ENCODE assay signal across 20 cellular contexts in the genomic region with DNA sequence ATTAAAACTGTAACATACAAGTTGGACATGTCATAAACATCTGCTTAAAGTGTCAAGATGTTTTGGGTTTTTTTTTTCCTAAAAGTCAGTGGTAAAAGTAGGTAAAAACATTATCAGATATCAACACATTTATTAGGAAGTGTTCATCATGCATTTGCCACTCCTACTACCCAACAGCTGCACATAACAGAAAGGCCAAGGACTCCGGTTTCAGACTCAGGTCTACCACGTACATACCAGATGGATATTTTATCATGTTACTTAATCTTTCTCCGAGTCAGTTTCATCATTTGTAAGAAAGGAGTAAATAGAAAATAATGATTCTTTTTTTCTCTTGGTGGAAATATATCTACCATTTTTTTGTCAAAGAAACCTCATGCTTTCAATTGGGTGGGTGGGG.
"Had no signal": no experiment of that assay in that cellular context is flagged by ENCODE, and none has a peak within 500 bp of the region (broad histone marks: within the 10 kb centered on the region; RNA-seq: fewer than 3 reads in every experiment).

No MANE protein-coding gene starts in this region.

- H3K4me1 Mint-ChIP-seq: endodermal cell had no signal

- H3K27me3 Mint-ChIP-seq: stimulated activated memory B cell treated with anti-CD40 and anti-IgM and Interleukin-4, amounts not matched to agents 10 μg/mL and 1 μg/mL and 100 μg/mL, for 72 hours; T-helper 17 cell had no signal

- H3K27ac Mint-ChIP-seq: endodermal cell; stimulated activated memory B cell treated with anti-CD40 and anti-IgM and Interleukin-4, amounts not matched to agents 10 μg/mL and 1 μg/mL and 100 μg/mL, for 72 hours; T-helper 17 cell had no signal

- ATAC-seq: gastroesophageal sphincter; left cardiac atrium; right lobe of liver; stimulated activated memory B cell treated with anti-CD40 and anti-IgM and Interleukin-4, amounts not matched to agents 10 μg/mL and 1 μg/mL and 100 μg/mL, for 72 hours; T-helper 17 cell had no signal

- H3K4me3 Mint-ChIP-seq: endodermal cell; stimulated activated memory B cell treated with anti-CD40 and anti-IgM and Interleukin-4, amounts not matched to agents 10 μg/mL and 1 μg/mL and 100 μg/mL, for 72 hours; T-helper 17 cell had no signal

- DNase-seq: activated CD4-positive, alpha-beta T cell treated with anti-CD3 and anti-CD28 coated beads for 48 hours; activated CD8-positive, alpha-beta memory T cell treated with anti-CD3 and anti-CD28 coated beads, Interleukin-2, amount 50 U/mL, for 48 hours; activated naive CD4-positive, alpha-beta T cell treated with Interleukin-2 at 50 U/mL for 16 hours; activated T-cell treated with anti-CD3 and anti-CD28 coated beads, Interleukin-2, amount 50 U/mL, for 48 hours; cerebellar nuclear complex; cortex of kidney; endodermal cell; head of caudate nucleus; islet precursor cell; left cardiac atrium; midbrain; nucleus accumbens; posterior cingulate gyrus; right lobe of liver; small intestine; stimulated activated CD4-positive, alpha-beta T cell treated with anti-CD3 and anti-CD28 coated beads, Interleukin-2, amount 100 ng/mL, for 24 hours; stomach; T-helper 17 cell had no signal
